In genomic region chr17:15220785-15221184, GRCh38 we compare ENCODE assay signal across 1 cellular context.
TF ChIP-seq lines count a peak whose summit lies in the region.

No MANE protein-coding gene starts in this region.

TF ChIP-seq in GM23338, 12 proteins besides CTCF, POLR2A, EP300 and RAD21 (continued from another document):
- TF ChIP-seq REST (IDR thresholded peaks at IDR 0.05; ENCODE audit: unreplicated experiment) (no peak), ZNF462 (CRISPR knock-in tag; IDR thresholded peaks at IDR 0.05) (no peak)
TF ChIP-seq in GM23338: peak in this region for 0.
